Comparison of ENCODE assay signal across 7 cellular contexts in the genomic region with DNA sequence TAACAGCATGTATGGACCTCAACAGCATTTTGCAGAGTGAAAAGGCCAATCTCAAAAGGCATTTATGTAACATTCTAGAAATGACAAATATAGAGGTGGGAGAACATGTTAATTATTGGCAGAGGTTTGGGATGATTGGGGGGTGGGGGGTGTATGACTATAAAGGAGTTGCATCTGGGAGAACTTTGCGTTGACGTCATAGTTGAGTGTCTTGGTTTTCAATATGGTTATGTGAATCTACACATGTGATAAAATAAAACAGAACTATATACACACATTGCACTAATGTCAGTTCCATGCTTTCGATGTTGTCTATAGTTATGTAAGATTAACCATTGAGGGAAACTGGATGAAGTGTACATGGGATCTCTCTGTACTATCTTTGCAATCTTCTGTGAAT.
"Had no signal": no experiment of that assay in that cellular context is flagged by ENCODE, and none has a peak within 500 bp of the region (broad histone marks: within the 10 kb centered on the region; RNA-seq: fewer than 3 reads in every experiment).

No MANE protein-coding gene starts in this region.

- ATAC-seq: K562 had no signal

- H3K4me3 ChIP-seq: K562 had no signal

- H3K4me2 ChIP-seq: KMS-11 had no signal

- FAIRE-seq: HTR-8/SVneo, K562 had no signal

- H3K27ac ChIP-seq: HL-60, KMS-11 had no signal

- DNase-seq: IMR-90, KBM-7, KG1 had no signal

- H3K9ac ChIP-seq: KMS-11 had no signal
